Comparison of ENCODE assay signal across 1 cellular context in genomic region chr11:65642014-65642671, GRCh38.
A peak's percentile ranks its signal among the peaks of the same experiment; 100 is the strongest.
TF ChIP-seq lines count a peak whose summit lies in the region.

No MANE protein-coding gene starts in this region.

TF ChIP-seq in K562, 482 proteins besides CTCF, POLR2A, EP300 and RAD21:
- TF ChIP-seq RBFOX2 (IDR thresholded peaks at IDR 0.05; ENCODE audit: low read depth, low read length) = peak; percentile 53
- peak; percentile 49 for TF ChIP-seq POLR2G (IDR thresholded peaks at IDR 0.05; ENCODE audit: low read depth, low read length)
- TF ChIP-seq ZBTB33 (CRISPR knock-in tag; IDR thresholded peaks at IDR 0.05) = peak; percentile 77; the same call in 1 of the 2 replicates
- TF ChIP-seq MAX (CRISPR knock-in tag; IDR thresholded peaks at IDR 0.05) = 0 out of 2 replicates have a peak, but pooled peaks have one; percentile 29
- TF ChIP-seq VEZF1 (CRISPR knock-in tag; IDR thresholded peaks at IDR 0.05) = no peak
- peak; percentile 37; the same call in 1 of the 2 replicates for TF ChIP-seq FOXP1 (CRISPR knock-in tag; IDR thresholded peaks at IDR 0.05)
- 0 out of 2 replicates have a peak, but pooled peaks have one; percentile 24 for TF ChIP-seq EGR1 (conservative IDR thresholded peaks at IDR 0.05)
- peak; percentile 34 for TF ChIP-seq FIP1L1 (IDR thresholded peaks at IDR 0.05; ENCODE audit: low read depth, low read length, poor library complexity, severe bottlenecking)
- TF ChIP-seq ZNF184 (CRISPR knock-in tag; IDR thresholded peaks at IDR 0.05) = no peak
